In the genomic region with DNA sequence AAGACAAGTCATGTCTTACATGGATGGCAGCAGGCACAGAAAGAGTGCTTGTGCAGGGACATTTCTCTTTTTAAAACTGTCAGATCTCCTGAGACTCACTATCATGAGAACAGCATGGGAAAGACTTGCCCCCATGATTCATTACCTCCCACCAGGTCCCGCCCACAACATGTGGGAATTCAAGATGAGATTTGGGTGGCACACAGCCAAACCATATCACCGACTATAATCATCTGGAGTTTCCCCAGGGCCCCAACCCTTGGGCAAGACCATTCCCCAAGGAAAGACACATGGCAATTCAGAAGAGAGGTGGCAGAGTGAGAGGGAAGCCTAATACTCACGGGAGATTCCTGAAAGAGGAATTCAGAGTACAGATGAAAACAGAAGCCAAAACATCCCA, we compare ENCODE assay signal across 18 cellular contexts.
DNase-seq lines count a peak whose midpoint lies in the region; TF ChIP-seq lines count a peak whose summit lies in the region.
"Had no signal": no experiment of that assay in that cellular context is flagged by ENCODE, and none has a peak within 500 bp of the region (broad histone marks: within the 10 kb centered on the region; RNA-seq: fewer than 3 reads in every experiment).

No MANE protein-coding gene starts in this region.

- peaks cover 5% of the 10 kb centered on the region for H3K9me3 Mint-ChIP-seq in type B pancreatic cell

- no peak overlapping the region for H3K4me3 Mint-ChIP-seq in type B pancreatic cell
- H3K4me3 Mint-ChIP-seq: CD4-positive, alpha-beta memory T cell had no signal

- H3K9me3 ChIP-seq in HEK293 (ENCODE audit: control insufficient read depth, insufficient read depth, low read depth, low read length), result no peaks in the 10 kb centered on the region
- H3K9me3 ChIP-seq in GM23248 (ENCODE audit: low read depth), result no peaks in the 10 kb centered on the region
- no peaks in the 10 kb centered on the region for H3K9me3 ChIP-seq in mesenchymal stem cell (ENCODE audit: control insufficient read depth, low read length)

- no peak overlapping the region for H3K14ac ChIP-seq in mesenchymal stem cell (ENCODE audit: low read length in 2 of 2)

- no peak overlapping the region for H3K27ac Mint-ChIP-seq in type B pancreatic cell
- H3K27ac Mint-ChIP-seq: CD4-positive, alpha-beta memory T cell had no signal

- H2BK15ac ChIP-seq in mesenchymal stem cell (ENCODE audit: low read depth, poor library complexity, severe bottlenecking), result no peak overlapping the region

- H3K27me3 Mint-ChIP-seq in type B pancreatic cell, result no peaks in the 10 kb centered on the region
- H3K27me3 Mint-ChIP-seq: CD4-positive, alpha-beta memory T cell had no signal

- TF ChIP-seq CTCF in HEK293 (tag by site-specific recombination; IDR thresholded peaks at IDR 0.05) (no peak), fibroblast of mammary gland (conservative IDR thresholded peaks at IDR 0.05; ENCODE audit: control insufficient read depth, insufficient read depth, low read depth, low read length) (no peak), type B pancreatic cell (conservative IDR thresholded peaks at IDR 0.05) (no peak)

- H2BK5ac ChIP-seq in mesenchymal stem cell (ENCODE audit: low read depth, low read length, poor library complexity, severe bottlenecking), result no peak overlapping the region

- H3K4me1 ChIP-seq in HEK293 (ENCODE audit: control insufficient read depth, insufficient read depth, low read length), result no peaks in the 10 kb centered on the region
- H3K4me1 ChIP-seq in GM23248 (ENCODE audit: insufficient read depth), result peaks cover 6% of the 10 kb centered on the region
- H3K4me1 ChIP-seq in mesenchymal stem cell (ENCODE audit: control insufficient read depth, insufficient read depth, low read depth, low read length), result no peaks in the 10 kb centered on the region

- H3K4me2 ChIP-seq in GM23248 (ENCODE audit: unreplicated experiment) (no peak overlapping the region), mesenchymal stem cell (ENCODE audit: low read length, poor library complexity, severe bottlenecking) (no peak overlapping the region)

- H4K8ac ChIP-seq in mesenchymal stem cell (ENCODE audit: low read length), result no peak overlapping the region

- no peak overlapping the region for H2AK5ac ChIP-seq in mesenchymal stem cell (ENCODE audit: low read length, severe bottlenecking)

- H2AFZ ChIP-seq in GM23248 (no peak overlapping the region), mesenchymal stem cell (ENCODE audit: low read depth, low read length) (no peak overlapping the region)

- WGBS in GM23248 (ENCODE audit: low coverage in 1 of 2, low lambda C conversion rate in 2 of 2, missing lambda C conversion rate in 2 of 2), 2 experiments, result 48 to 51% methylated on average over 3 of the region's 3 CpGs
- 97% methylated on average over 2 of the region's 3 CpGs for WGBS in mesenchymal stem cell

- H3K27me3 ChIP-seq in GM23248 (replicated peaks; ENCODE audit: insufficient read depth) (no peaks in the 10 kb centered on the region), mesenchymal stem cell (ENCODE audit: control insufficient read depth in 1 of 2, insufficient read depth in 1 of 2, low read length in 2 of 2) (no peaks in the 10 kb centered on the region)

- no peak overlapping the region for H3K9ac ChIP-seq in GM23248
- H3K9ac ChIP-seq in mesenchymal stem cell (ENCODE audit: low read length), result no peak overlapping the region

- no peak overlapping the region for H2BK120ac ChIP-seq in mesenchymal stem cell (ENCODE audit: low read depth, low read length)

- POLR2A ChIA-PET in HEK293 (lab: Yijun Ruan, JAX), result no interaction called here

- H2BK12ac ChIP-seq in mesenchymal stem cell (ENCODE audit: low read length in 2 of 2), result no peak overlapping the region

- CTCF ChIA-PET in HEK293 (lab: Yijun Ruan, JAX), result no interaction called here

- DNase-seq in NCI-H69 (lab: John Stamatoyannopoulos, UW) (peak; percentile 41), fibroblast of mammary gland (ENCODE audit: low read depth) (peak; percentile 65), putamen (ENCODE audit: low spot score) (peak; percentile 16), NOMO-1 treated with DMSO at 0.1 percent for 48 hours (lab: John Stamatoyannopoulos, UW; ENCODE audit: unreplicated experiment) (no peak), GM23248 (no peak), mesenchymal stem cell (no peak), type B pancreatic cell (ENCODE audit: extremely low spot score, unreplicated experiment) (no peak)
- DNase-seq: CD4-positive, alpha-beta memory T cell; DMS79 treated with DMSO at 0.1 percent for 48 hours; GF-D8; HCEC 1CT; MV-4-11; NCI-H1436; NCI-H2029; NCI-H524 treated with DMSO at 0.1 percent for 48 hours; RPMI8226; SIG-M5 had no signal

- H3K4me1 Mint-ChIP-seq in type B pancreatic cell (ENCODE audit: unreplicated experiment), result no peaks in the 10 kb centered on the region
- H3K4me1 Mint-ChIP-seq: CD4-positive, alpha-beta memory T cell had no signal

- H3K4ac ChIP-seq in mesenchymal stem cell (ENCODE audit: low read depth in 1 of 2, low read length in 2 of 2), result no peak overlapping the region

- no peak overlapping the region for H3K18ac ChIP-seq in mesenchymal stem cell (ENCODE audit: low read depth in 1 of 2, low read length in 2 of 2)

- peaks cover 19% of the 10 kb centered on the region for H3K36me3 Mint-ChIP-seq in type B pancreatic cell

- no peaks in the 10 kb centered on the region for H4K20me1 ChIP-seq in GM23248 (ENCODE audit: insufficient read depth)

- H3K4me3 ChIP-seq in HEK293 (ENCODE audit: low read depth, low read length) (no peak overlapping the region), fibroblast of mammary gland (ENCODE audit: control insufficient read depth, low read depth, low read length) (no peak overlapping the region), GM23248 (no peak overlapping the region), mesenchymal stem cell (ENCODE audit: insufficient read depth in 1 of 2, low read depth in 1 of 2, low read length in 2 of 2) (no peak overlapping the region)

- H3K27ac ChIP-seq in HEK293 (ENCODE audit: extremely low read depth, low read depth, low read length) (no peak overlapping the region), GM23248 (no peak overlapping the region), mesenchymal stem cell (ENCODE audit: low read length, poor library complexity, severe bottlenecking) (no peak overlapping the region)

- no peak overlapping the region for H3K23ac ChIP-seq in mesenchymal stem cell (ENCODE audit: low read length in 2 of 2)

- H4K91ac ChIP-seq in mesenchymal stem cell (ENCODE audit: low read length), result no peak overlapping the region

- H3K36me3 ChIP-seq in HEK293 (ENCODE audit: control insufficient read depth in 2 of 2, insufficient read depth in 1 of 2, low read length in 2 of 2), result peaks cover 0 to 4% of the 10 kb centered on the region in 2 experiments; a peak in 1 of 3 replicates
- no peaks in the 10 kb centered on the region for H3K36me3 ChIP-seq in GM23248 (ENCODE audit: low read depth)
- H3K36me3 ChIP-seq in mesenchymal stem cell (ENCODE audit: control insufficient read depth in 1 of 2, insufficient read depth in 2 of 2, low read depth in 1 of 2, low read length in 2 of 2), result no peaks in the 10 kb centered on the region

- H3K79me2 ChIP-seq in GM23248 (ENCODE audit: insufficient read depth), result no peaks in the 10 kb centered on the region

- H3K79me1 ChIP-seq in mesenchymal stem cell (replicated peaks; ENCODE audit: low read length, poor library complexity, severe bottlenecking), result no peaks in the 10 kb centered on the region

- in situ Hi-C loops in GM23248 (cut with MboI), result loop anchor here (25.0 kb wide), 1 partner anchor 584 kb away; no protein-coding TSS in a partner anchor

- H3K9me2 ChIP-seq in GM23248 (ENCODE audit: insufficient read depth), result no peaks in the 10 kb centered on the region

- H3F3A ChIP-seq in GM23248 (ENCODE audit: insufficient read depth), result peaks cover 5% of the 10 kb centered on the region; the same call in 1 of the 2 replicates

TF ChIP-seq in HEK293, 187 proteins besides CTCF, POLR2A, EP300 and RAD21:
- TF ChIP-seq FEZF1 (tag by site-specific recombination; IDR thresholded peaks at IDR 0.05) (no peak), ZFHX2 (tag by site-specific recombination; conservative IDR thresholded peaks at IDR 0.05) (peak; percentile 32; the same call in 1 of the 2 replicates), ZNF677 (tag by site-specific recombination; IDR thresholded peaks at IDR 0.05) (no peak), ZNF302 (tag by site-specific recombination; IDR thresholded peaks at IDR 0.05; ENCODE audit: low read depth) (no peak), ZBTB21 (tag by site-specific recombination; IDR thresholded peaks at IDR 0.05) (no peak), EGR2 (tag by site-specific recombination; IDR thresholded peaks at IDR 0.05; ENCODE audit: low read depth) (peak; percentile 24; the same call in 1 of the 2 replicates)

Comparison
In these comparisons a context has a peak if more than half of its experiments do, and no peak if none do; other contexts are left out.
1. DNase-seq: peak in NCI-H69 (single experiment), fibroblast of mammary gland (single experiment) and putamen (single experiment); none in NOMO-1 treated with DMSO at 0.1 percent for 48 hours (single experiment), GM23248 (single experiment), mesenchymal stem cell (single experiment) and type B pancreatic cell (single experiment).